In genomic region chr12:913919-914718, GRCh38 we compare ENCODE assay signal across 9 cellular contexts. TPM values are rescaled to one million over a fixed set of nuclear protein-coding genes. Genes with fewer than 3 reads are reported as not detected.
DNase-seq lines count a peak whose midpoint lies in the region; ATAC-seq and TF ChIP-seq lines count a peak whose summit lies in the region.
"Had no signal": no experiment of that assay in that cellular context is flagged by ENCODE, and none has a peak within 500 bp of the region (broad histone marks: within the 10 kb centered on the region; RNA-seq: fewer than 3 reads in every experiment).

No MANE protein-coding gene starts in this region.

- no peak for ATAC-seq in stimulated activated effector memory CD8-positive, alpha-beta T cell treated with anti-CD3 and anti-CD28 coated beads, Interleukin-12 subunit alpha, Interleukin-12 subunit beta, amount 100 ng/mL, for 72 hours
- ATAC-seq in HG03135 (IDR thresholded peaks at IDR 0.05; ENCODE audit: unreplicated experiment) = no peak

- H3K4me1 Mint-ChIP-seq in activated T-cell treated with anti-CD3 and anti-CD28 coated beads, Interleukin-2, amount 50 U/mL, for 24 hours (ENCODE audit: low read depth) = peaks cover 29% of the 10 kb centered on the region
- H3K4me1 Mint-ChIP-seq in stimulated activated effector memory CD8-positive, alpha-beta T cell treated with anti-CD3 and anti-CD28 coated beads, Interleukin-12 subunit alpha, Interleukin-12 subunit beta, amount 100 ng/mL, for 72 hours = peaks cover 8% of the 10 kb centered on the region
- no peaks in the 10 kb centered on the region for H3K4me1 Mint-ChIP-seq in glutamatergic neuron (ENCODE audit: low read depth, unreplicated experiment)

- H3K9me3 Mint-ChIP-seq in activated T-cell treated with anti-CD3 and anti-CD28 coated beads, Interleukin-2, amount 50 U/mL, for 24 hours = no peaks in the 10 kb centered on the region
- H3K9me3 Mint-ChIP-seq in stimulated activated effector memory CD8-positive, alpha-beta T cell treated with anti-CD3 and anti-CD28 coated beads, Interleukin-12 subunit alpha, Interleukin-12 subunit beta, amount 100 ng/mL, for 72 hours = no peaks in the 10 kb centered on the region
- peaks cover 6% of the 10 kb centered on the region for H3K9me3 Mint-ChIP-seq in glutamatergic neuron (ENCODE audit: unreplicated experiment)

- peak overlapping the region; percentile 92 for H3K27ac Mint-ChIP-seq in activated T-cell treated with anti-CD3 and anti-CD28 coated beads, Interleukin-2, amount 50 U/mL, for 24 hours
- peak overlapping the region; percentile 87 for H3K27ac Mint-ChIP-seq in stimulated activated effector memory CD8-positive, alpha-beta T cell treated with anti-CD3 and anti-CD28 coated beads, Interleukin-12 subunit alpha, Interleukin-12 subunit beta, amount 100 ng/mL, for 72 hours
- no peak overlapping the region for H3K27ac Mint-ChIP-seq in glutamatergic neuron (ENCODE audit: unreplicated experiment)

- TF ChIP-seq CTCF in epithelial cell of proximal tubule (conservative IDR thresholded peaks at IDR 0.05; ENCODE audit: low read depth, low read length) (no peak), glutamatergic neuron (IDR thresholded peaks at IDR 0.05; ENCODE audit: partially characterized antibody, unreplicated experiment) (no peak), GM20000 (IDR thresholded peaks at IDR 0.05; ENCODE audit: extremely low read depth, missing control alignments) (no peak)

- no peak overlapping the region for H3K4me3 ChIP-seq in epithelial cell of proximal tubule (ENCODE audit: low read depth, low read length)

- H3K36me3 Mint-ChIP-seq in activated T-cell treated with anti-CD3 and anti-CD28 coated beads, Interleukin-2, amount 50 U/mL, for 24 hours (ENCODE audit: low read depth) = peaks cover 95% of the 10 kb centered on the region
- H3K36me3 Mint-ChIP-seq in stimulated activated effector memory CD8-positive, alpha-beta T cell treated with anti-CD3 and anti-CD28 coated beads, Interleukin-12 subunit alpha, Interleukin-12 subunit beta, amount 100 ng/mL, for 72 hours = peaks cover 100% of the 10 kb centered on the region
- H3K36me3 Mint-ChIP-seq in glutamatergic neuron (ENCODE audit: unreplicated experiment) = peaks cover 6% of the 10 kb centered on the region

- no peaks in the 10 kb centered on the region for H3K27me3 Mint-ChIP-seq in activated T-cell treated with anti-CD3 and anti-CD28 coated beads, Interleukin-2, amount 50 U/mL, for 24 hours
- no peaks in the 10 kb centered on the region for H3K27me3 Mint-ChIP-seq in glutamatergic neuron (ENCODE audit: unreplicated experiment)

- DNase-seq in activated T-cell treated with anti-CD3 and anti-CD28 coated beads, Interleukin-2, amount 50 U/mL, for 24 hours = no peak
- DNase-seq in activated T-cell treated with anti-CD3 and anti-CD28 coated beads, Interleukin-2, amount 50 U/mL, for 1 hour = no peak
- peak; percentile 66 for DNase-seq in RKO (ENCODE audit: low spot score)
- peak; percentile 80 for DNase-seq in epithelial cell of proximal tubule (ENCODE audit: low read depth)
- no peak for DNase-seq in stimulated activated effector memory CD8-positive, alpha-beta T cell treated with anti-CD3 and anti-CD28 coated beads, Interleukin-12 subunit alpha, Interleukin-12 subunit beta, amount 100 ng/mL, for 72 hours (ENCODE audit: low spot score in 2 of 2)
- DNase-seq in glutamatergic neuron = no peak
- no peak for DNase-seq in GM20000 (ENCODE audit: low spot score)
- DNase-seq: NCI-H774 had no signal

- H3K4me3 Mint-ChIP-seq in activated T-cell treated with anti-CD3 and anti-CD28 coated beads, Interleukin-2, amount 50 U/mL, for 24 hours = no peak overlapping the region
- no peak overlapping the region for H3K4me3 Mint-ChIP-seq in stimulated activated effector memory CD8-positive, alpha-beta T cell treated with anti-CD3 and anti-CD28 coated beads, Interleukin-12 subunit alpha, Interleukin-12 subunit beta, amount 100 ng/mL, for 72 hours
- no peak overlapping the region for H3K4me3 Mint-ChIP-seq in glutamatergic neuron (ENCODE audit: unreplicated experiment)

RNA-seq across cellular contexts. Expression of gene RAD52, which starts 35.4 kb away (rescaled TPM):
- 3.7 and 9.3 TPM in 2 replicates for total RNA-seq in epithelial cell of proximal tubule
- 16.5 TPM for total RNA-seq in glutamatergic neuron (ENCODE audit: unreplicated experiment)

Comparison
In these comparisons a context has a peak if more than half of its experiments do, and no peak if none do; other contexts are left out.
1. DNase-seq: peak in RKO (single experiment) and epithelial cell of proximal tubule (single experiment); none in activated T-cell treated with anti-CD3 and anti-CD28 coated beads, Interleukin-2, amount 50 U/mL, for 24 hours (single experiment), activated T-cell treated with anti-CD3 and anti-CD28 coated beads, Interleukin-2, amount 50 U/mL, for 1 hour (single experiment), stimulated activated effector memory CD8-positive, alpha-beta T cell treated with anti-CD3 and anti-CD28 coated beads, Interleukin-12 subunit alpha, Interleukin-12 subunit beta, amount 100 ng/mL, for 72 hours (0 of 2), glutamatergic neuron (single experiment) and GM20000 (single experiment).